8 cellular contexts compared by ENCODE assay signal in the genomic region with DNA sequence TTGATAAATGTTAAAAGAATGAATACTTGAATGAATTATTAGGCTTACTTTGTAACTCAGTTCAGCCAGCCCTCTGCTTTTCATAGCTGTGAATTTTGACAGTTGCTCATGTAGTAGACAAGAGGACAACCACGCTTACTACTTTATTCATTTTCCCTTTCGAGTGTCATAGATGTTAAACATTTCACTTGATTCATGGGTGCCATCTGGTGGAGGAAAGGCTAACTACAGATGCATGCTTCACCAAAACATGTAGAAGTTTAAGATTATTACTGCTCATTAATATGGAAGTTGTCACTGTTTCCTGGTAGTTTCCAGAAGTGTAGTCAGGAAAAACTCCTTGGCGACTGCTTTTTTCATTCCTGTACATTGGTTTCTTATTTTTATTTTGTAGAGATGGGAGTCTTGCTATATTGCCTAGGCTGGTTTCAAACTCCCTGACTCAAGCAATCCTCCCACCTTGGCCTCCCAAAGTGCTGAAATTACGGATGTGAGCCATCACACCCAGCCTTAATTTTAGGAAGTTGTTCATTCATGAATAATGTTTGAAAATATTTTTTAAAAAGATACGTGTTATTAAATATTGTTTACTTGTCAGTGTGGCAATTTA.
DNase-seq lines count a peak whose midpoint lies in the region; ATAC-seq, FAIRE-seq and TF ChIP-seq lines count a peak whose summit lies in the region.

No MANE protein-coding gene starts in this region.

- peak; percentile 66 for ATAC-seq in CD8-positive, alpha-beta T cell
- ATAC-seq in GM21526 (IDR thresholded peaks at IDR 0.05; ENCODE audit: low FRiP score, unreplicated experiment): peak; percentile 96
- ATAC-seq in upper lobe of left lung (ENCODE audit: low FRiP score in 2 of 2): peak; percentile 73 to 89

- no peaks in the 10 kb centered on the region for H3K27me3 ChIP-seq in CD8-positive, alpha-beta T cell (ENCODE audit: insufficient read depth, low read length)
- H3K27me3 ChIP-seq in upper lobe of left lung: no peaks in the 10 kb centered on the region

- no peak for FAIRE-seq in HTR-8/SVneo (lab: Jason Lieb, UNC)

- no peaks in the 10 kb centered on the region for H3K27me3 Mint-ChIP-seq in CD8-positive, alpha-beta T cell (ENCODE audit: low read depth)

- POLR2A ChIA-PET in CD8-positive, alpha-beta T cell (lab: Charles Lee): no interaction called here

- CTCF ChIA-PET in CD8-positive, alpha-beta T cell (lab: Charles Lee): interaction anchor here (0.5 to 3.7 kb wide), 38 partner anchors 8 to 479 kb away, joined by 3 to 45 read pairs (median 4); no protein-coding TSS in a partner anchor

- H3K4me3 Mint-ChIP-seq in CD8-positive, alpha-beta T cell: no peak overlapping the region

- no peak overlapping the region for H3K27ac ChIP-seq in CD8-positive, alpha-beta T cell (ENCODE audit: low read depth, low read length)
- no peak overlapping the region for H3K27ac ChIP-seq in upper lobe of left lung

- peak; percentile 84 for TF ChIP-seq CTCF in CD8-positive, alpha-beta T cell (IDR thresholded peaks at IDR 0.05)
- peak; percentile 69 to 93 (median 86) for TF ChIP-seq CTCF in upper lobe of left lung (IDR thresholded peaks at IDR 0.05)

- no peak overlapping the region for H3K4me3 ChIP-seq in CD8-positive, alpha-beta T cell (ENCODE audit: low read depth, low read length)
- H3K4me3 ChIP-seq in upper lobe of left lung: no peak overlapping the region

- TF ChIP-seq EP300 in upper lobe of left lung (IDR thresholded peaks at IDR 0.05): no peak

- no peaks in the 10 kb centered on the region for H3K36me3 ChIP-seq in CD8-positive, alpha-beta T cell (ENCODE audit: insufficient read depth, low read length)
- no peaks in the 10 kb centered on the region for H3K36me3 ChIP-seq in upper lobe of left lung

- no peaks in the 10 kb centered on the region for H3K9me3 Mint-ChIP-seq in CD8-positive, alpha-beta T cell

- intact Hi-C loops in CD8-positive, alpha-beta T cell (cut with DNase I, micrococcal nuclease): loop anchor here (1.0 to 10.0 kb wide), 7 partner anchors 235 to 1057 kb away; no protein-coding TSS in a partner anchor

- no peaks in the 10 kb centered on the region for H3K4me1 ChIP-seq in CD8-positive, alpha-beta T cell (ENCODE audit: insufficient read depth, low read length)
- H3K4me1 ChIP-seq in upper lobe of left lung: peaks cover 0 to 4% (median 0%) of the 10 kb centered on the region in 4 donors

- peak; percentile 50 to 75 (median 57) for DNase-seq in CD8-positive, alpha-beta T cell
- DNase-seq in HTR-8/SVneo (ENCODE audit: insufficient read length, low spot score) (peak; percentile 43), fibroblast of gingiva (ENCODE audit: low read depth) (peak; percentile 58), non-pigmented ciliary epithelial cell (ENCODE audit: low read depth) (peak; percentile 26), upper lobe of left lung (peak in 1 of 2 donors; percentile 61), nucleus accumbens (lab: John Stamatoyannopoulos, UW) (no peak)
- peak; percentile 22 for DNase-seq in activated CD8-positive, alpha-beta memory T cell treated with anti-CD3 and anti-CD28 coated beads, Interleukin-2, amount 50 U/mL, for 1 hour (ENCODE audit: extremely low read depth)

- H3K27ac Mint-ChIP-seq in CD8-positive, alpha-beta T cell: no peak overlapping the region

- H3K9me3 ChIP-seq in CD8-positive, alpha-beta T cell (ENCODE audit: low read length): no peaks in the 10 kb centered on the region
- no peaks in the 10 kb centered on the region for H3K9me3 ChIP-seq in upper lobe of left lung

- H3K4me1 Mint-ChIP-seq in CD8-positive, alpha-beta T cell (ENCODE audit: low read depth): peaks cover 3% of the 10 kb centered on the region

- no peaks in the 10 kb centered on the region for H3K36me3 Mint-ChIP-seq in CD8-positive, alpha-beta T cell

- TF ChIP-seq POLR2A in upper lobe of left lung (IDR thresholded peaks at IDR 0.05): no peak

- WGBS in upper lobe of left lung, 2 donors: 35 to 36% methylated on average over 5 of the region's 5 CpGs

Comparison
In these comparisons a context has a peak if more than half of its experiments do, and no peak if none do; other contexts are left out.
1. DNase-seq: peak in CD8-positive, alpha-beta T cell (7 of 7), HTR-8/SVneo (single experiment), activated CD8-positive, alpha-beta memory T cell treated with anti-CD3 and anti-CD28 coated beads, Interleukin-2, amount 50 U/mL, for 1 hour (single experiment), fibroblast of gingiva (single experiment) and non-pigmented ciliary epithelial cell (single experiment); none in nucleus accumbens (0 of 56).
2. Peak in every context shown above with its lines, with median percentiles within 50 percentile points of each other: ATAC-seq.